Comparison of ENCODE assay signal across 12 cellular contexts in the genomic region with DNA sequence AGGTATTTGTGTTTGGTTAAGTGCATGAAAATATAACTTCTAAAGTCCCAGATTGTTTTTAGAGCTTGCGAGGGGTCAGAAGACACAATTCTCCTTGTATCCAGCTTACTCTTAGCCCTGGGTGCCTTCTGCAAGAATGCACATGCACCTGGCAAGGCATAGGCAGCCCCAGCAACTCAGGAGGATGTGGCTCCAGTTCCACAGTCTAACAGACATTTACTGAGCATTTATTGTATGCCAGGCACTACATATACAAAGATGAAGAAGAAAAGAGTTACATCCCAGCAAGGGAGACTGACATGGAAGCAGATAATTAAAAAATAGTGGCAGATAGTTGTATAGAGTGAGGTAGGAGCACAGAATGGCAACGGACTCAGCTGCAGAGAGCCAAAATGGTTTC.
DNase-seq lines count a peak whose midpoint lies in the region; ATAC-seq and TF ChIP-seq lines count a peak whose summit lies in the region.
"Had no signal": no experiment of that assay in that cellular context is flagged by ENCODE, and none has a peak within 500 bp of the region (broad histone marks: within the 10 kb centered on the region; RNA-seq: fewer than 3 reads in every experiment).

No MANE protein-coding gene starts in this region.

- H3K27ac ChIP-seq in WERI-Rb-1, result no peak overlapping the region

- POLR2A ChIA-PET in activated CD4-positive, alpha-beta memory T cell treated with anti-CD3 and anti-CD28 coated beads, Interleukin-2, amount 10 ng/mL, durations not matched to agents 7 days and 5 days (lab: Charles Lee), result interaction anchor here (0.6 to 1.5 kb wide), 5 partner anchors 10 to 384 kb away, joined by 3 to 6 read pairs (median 4); a partner anchor contains a TSS

- DNase-seq in activated CD4-positive, alpha-beta memory T cell treated with anti-CD3 and anti-CD28 coated beads, Interleukin-2, amount 10 ng/mL, durations not matched to agents 7 days and 5 days, result no peak
- DNase-seq in WERI-Rb-1, result no peak
- no peak for DNase-seq in endothelial cell (ENCODE audit: low spot score)
- DNase-seq in H4 (ENCODE audit: low spot score), result no peak
- DNase-seq: activated CD8-positive, alpha-beta T cell treated with anti-CD3 and anti-CD28 coated beads, Interleukin-2, amount 10 ng/mL, durations not matched to agents 7 days and 5 days; CD8-positive, alpha-beta T cell; HFFc6 had no signal

- CTCF ChIA-PET in activated CD4-positive, alpha-beta memory T cell treated with anti-CD3 and anti-CD28 coated beads, Interleukin-2, amount 10 ng/mL, durations not matched to agents 7 days and 5 days (lab: Charles Lee), result interaction anchor here (1.2 to 7.5 kb wide), 2 partner anchors 12 to 21 kb away, joined by 3 to 56 read pairs; no protein-coding TSS in a partner anchor

- ATAC-seq in GM19035 (IDR thresholded peaks at IDR 0.05; ENCODE audit: unreplicated experiment) (peak; percentile 34), GM21717 (IDR thresholded peaks at IDR 0.05; ENCODE audit: unreplicated experiment) (peak; percentile 31), HG03108 (IDR thresholded peaks at IDR 0.05; ENCODE audit: unreplicated experiment) (peak; percentile 27)
- peak; percentile 12 for ATAC-seq in activated T-helper 17 cell treated with anti-CD3 and anti-CD28 coated beads, Interleukin-2, amount 50 U/mL, for 72 hours (replicated peaks)
- ATAC-seq: CD8-positive, alpha-beta T cell had no signal

- H3K36me3 Mint-ChIP-seq in activated T-helper 17 cell treated with anti-CD3 and anti-CD28 coated beads, Interleukin-2, amount 50 U/mL, for 72 hours (ENCODE audit: low read depth), result no peaks in the 10 kb centered on the region
- peaks cover 6% of the 10 kb centered on the region for H3K36me3 Mint-ChIP-seq in activated CD4-positive, alpha-beta memory T cell treated with anti-CD3 and anti-CD28 coated beads, Interleukin-2, amount 10 ng/mL, durations not matched to agents 7 days and 5 days (ENCODE audit: low read depth)
- no peaks in the 10 kb centered on the region for H3K36me3 Mint-ChIP-seq in endothelial cell (ENCODE audit: low read depth, unreplicated experiment)
- H3K36me3 Mint-ChIP-seq: activated naive CD4-positive, alpha-beta T cell treated with anti-CD3 and anti-CD28 coated beads, Interleukin-2, amount 50 U/mL, for 72 hours; CD8-positive, alpha-beta T cell had no signal

- no peak overlapping the region for H3K4me3 Mint-ChIP-seq in activated T-helper 17 cell treated with anti-CD3 and anti-CD28 coated beads, Interleukin-2, amount 50 U/mL, for 72 hours
- no peak overlapping the region for H3K4me3 Mint-ChIP-seq in activated CD4-positive, alpha-beta memory T cell treated with anti-CD3 and anti-CD28 coated beads, Interleukin-2, amount 10 ng/mL, durations not matched to agents 7 days and 5 days
- no peak overlapping the region for H3K4me3 Mint-ChIP-seq in endothelial cell (ENCODE audit: unreplicated experiment)
- H3K4me3 Mint-ChIP-seq: activated CD8-positive, alpha-beta T cell treated with anti-CD3 and anti-CD28 coated beads, Interleukin-2, amount 10 ng/mL, durations not matched to agents 7 days and 5 days; CD8-positive, alpha-beta T cell; HFFc6 had no signal

- H3K4me3 ChIP-seq in WERI-Rb-1 (ENCODE audit: low read depth, low read length), result no peak overlapping the region

- no peaks in the 10 kb centered on the region for H3K27me3 Mint-ChIP-seq in activated T-helper 17 cell treated with anti-CD3 and anti-CD28 coated beads, Interleukin-2, amount 50 U/mL, for 72 hours
- no peaks in the 10 kb centered on the region for H3K27me3 Mint-ChIP-seq in activated CD4-positive, alpha-beta memory T cell treated with anti-CD3 and anti-CD28 coated beads, Interleukin-2, amount 10 ng/mL, durations not matched to agents 7 days and 5 days
- no peaks in the 10 kb centered on the region for H3K27me3 Mint-ChIP-seq in endothelial cell (ENCODE audit: unreplicated experiment)

- H3K9me3 ChIP-seq in WERI-Rb-1 (ENCODE audit: severe bottlenecking), result no peaks in the 10 kb centered on the region

- TF ChIP-seq CTCF in WERI-Rb-1 (IDR thresholded peaks at IDR 0.05; ENCODE audit: low read depth, low read length), result no peak
- TF ChIP-seq CTCF in endothelial cell (IDR thresholded peaks at IDR 0.05; ENCODE audit: unreplicated experiment), result no peak

- no peak overlapping the region for H3K27ac Mint-ChIP-seq in activated T-helper 17 cell treated with anti-CD3 and anti-CD28 coated beads, Interleukin-2, amount 50 U/mL, for 72 hours
- H3K27ac Mint-ChIP-seq in activated CD4-positive, alpha-beta memory T cell treated with anti-CD3 and anti-CD28 coated beads, Interleukin-2, amount 10 ng/mL, durations not matched to agents 7 days and 5 days, result no peak overlapping the region
- no peak overlapping the region for H3K27ac Mint-ChIP-seq in endothelial cell (ENCODE audit: unreplicated experiment)
- H3K27ac Mint-ChIP-seq: activated CD8-positive, alpha-beta T cell treated with anti-CD3 and anti-CD28 coated beads, Interleukin-2, amount 10 ng/mL, durations not matched to agents 7 days and 5 days; activated naive CD4-positive, alpha-beta T cell treated with anti-CD3 and anti-CD28 coated beads, Interleukin-2, amount 50 U/mL, for 72 hours; CD8-positive, alpha-beta T cell; HFFc6 had no signal

- H3K27me3 ChIP-seq in WERI-Rb-1 (ENCODE audit: insufficient read depth, low read depth, severe bottlenecking), result no peaks in the 10 kb centered on the region

- H3K36me3 ChIP-seq in WERI-Rb-1, result no peaks in the 10 kb centered on the region

- no peaks in the 10 kb centered on the region for H3K9me3 Mint-ChIP-seq in activated T-helper 17 cell treated with anti-CD3 and anti-CD28 coated beads, Interleukin-2, amount 50 U/mL, for 72 hours
- no peaks in the 10 kb centered on the region for H3K9me3 Mint-ChIP-seq in activated CD4-positive, alpha-beta memory T cell treated with anti-CD3 and anti-CD28 coated beads, Interleukin-2, amount 10 ng/mL, durations not matched to agents 7 days and 5 days
- no peaks in the 10 kb centered on the region for H3K9me3 Mint-ChIP-seq in endothelial cell (ENCODE audit: unreplicated experiment)
- H3K9me3 Mint-ChIP-seq: activated naive CD4-positive, alpha-beta T cell treated with anti-CD3 and anti-CD28 coated beads, Interleukin-2, amount 50 U/mL, for 72 hours; CD8-positive, alpha-beta T cell; HFFc6 had no signal

- peaks cover 10% of the 10 kb centered on the region for H3K4me1 Mint-ChIP-seq in activated T-helper 17 cell treated with anti-CD3 and anti-CD28 coated beads, Interleukin-2, amount 50 U/mL, for 72 hours
- peaks cover 38% of the 10 kb centered on the region for H3K4me1 Mint-ChIP-seq in activated CD4-positive, alpha-beta memory T cell treated with anti-CD3 and anti-CD28 coated beads, Interleukin-2, amount 10 ng/mL, durations not matched to agents 7 days and 5 days
- H3K4me1 Mint-ChIP-seq in endothelial cell (ENCODE audit: unreplicated experiment), result peaks cover 2% of the 10 kb centered on the region
